1 cellular context compared by ENCODE assay signal in the genomic region with DNA sequence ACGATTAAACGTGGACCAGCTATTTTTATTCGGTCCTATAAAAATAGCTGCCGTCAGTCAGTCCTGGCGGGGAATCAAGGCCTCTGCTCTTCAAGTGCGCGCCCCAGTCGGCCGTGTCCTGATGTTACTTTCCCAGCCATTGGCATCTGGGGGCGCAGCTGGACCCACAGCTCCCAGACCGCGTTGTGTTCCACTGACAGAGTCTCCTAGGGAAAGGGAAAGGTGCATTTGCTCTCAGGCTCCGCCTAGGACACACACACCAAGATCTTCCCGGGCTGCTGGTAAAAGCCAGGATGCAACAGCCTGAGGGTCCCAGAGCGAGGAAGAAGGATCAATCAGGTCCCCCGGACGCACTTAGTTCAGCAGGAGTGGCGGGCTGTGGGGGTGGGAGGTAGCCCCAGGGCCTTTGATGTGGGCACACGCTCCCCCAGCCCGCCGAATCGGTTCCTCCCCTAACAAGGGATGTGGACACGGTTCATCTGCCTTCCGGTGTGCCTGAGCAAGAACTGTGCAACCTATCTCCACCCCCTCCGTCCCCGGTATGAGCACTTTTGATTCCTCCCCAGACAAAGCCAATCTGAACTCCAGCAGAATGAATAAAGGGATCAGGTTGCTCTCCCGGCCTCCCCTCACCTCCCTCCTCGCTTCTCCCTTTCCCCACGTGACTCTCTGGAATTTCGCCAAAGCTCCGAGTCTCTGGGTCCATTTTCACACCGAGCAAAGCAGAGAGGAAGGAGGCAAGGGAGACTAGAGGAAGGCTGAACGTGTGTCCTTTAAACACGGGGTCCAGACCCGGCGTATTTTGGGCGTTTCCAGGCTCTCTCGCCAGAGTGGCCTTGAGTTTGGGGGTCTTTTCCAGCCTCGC.
TF ChIP-seq lines count a peak whose summit lies in the region.

No MANE protein-coding gene starts in this region.

TF ChIP-seq in H1, 55 proteins besides CTCF, POLR2A, EP300 and RAD21 (continued from another document):
- TF ChIP-seq, protein P1, sequence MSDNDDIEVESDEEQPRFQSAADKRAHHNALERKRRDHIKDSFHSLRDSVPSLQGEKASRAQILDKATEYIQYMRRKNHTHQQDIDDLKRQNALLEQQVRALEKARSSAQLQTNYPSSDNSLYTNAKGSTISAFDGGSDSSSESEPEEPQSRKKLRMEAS (IDR thresholded peaks at IDR 0.05) = peak; percentile 79
TF ChIP-seq in H1: peak in this region for 20.
